ENCODE assay signal across 8 cellular contexts in genomic region chr2:173354073-173354600, GRCh38. TPM values are rescaled to one million over a fixed set of nuclear protein-coding genes. Genes with fewer than 3 reads are reported as not detected.
DNase-seq lines count a peak whose midpoint lies in the region; ATAC-seq and TF ChIP-seq lines count a peak whose summit lies in the region.

No MANE protein-coding gene starts in this region.

- peak overlapping the region; percentile 91 for H3K4me3 Mint-ChIP-seq in activated naive CD8-positive, alpha-beta T cell treated with anti-CD3 and anti-CD28 coated beads, Interleukin-2, amount 10 ng/mL, durations not matched to agents 7 days and 5 days

- intact Hi-C loops in transverse colon (cut with DNase I; ENCODE audit: low total_unique reads): no loop called here

- H3K4me1 ChIP-seq in transverse colon: peaks cover 0 to 33% (median 14%) of the 10 kb centered on the region in 4 donors

- peak; percentile 77 to 87 for DNase-seq in NCI-H526 (lab: John Stamatoyannopoulos, UW)
- no peak for DNase-seq in NCI-H526 treated with DMSO at 0.1 percent for 48 hours (lab: John Stamatoyannopoulos, UW)
- no peak for DNase-seq in activated naive CD8-positive, alpha-beta T cell treated with anti-CD3 and anti-CD28 coated beads, Interleukin-2, amount 10 ng/mL, durations not matched to agents 7 days and 5 days
- DNase-seq in left kidney (ENCODE audit: low read depth, low spot score): peak; percentile 84
- no peak for DNase-seq in transverse colon
- no peak for DNase-seq in NCI-H2107 treated with DMSO at 0.1 percent for 48 hours (lab: John Stamatoyannopoulos, UW; ENCODE audit: unreplicated experiment)

- ATAC-seq in GM21786 (IDR thresholded peaks at IDR 0.05; ENCODE audit: unreplicated experiment): peak; percentile 50
- ATAC-seq in activated naive CD8-positive, alpha-beta T cell treated with anti-CD3 and anti-CD28 coated beads, Interleukin-2, amount 10 ng/mL, durations not matched to agents 7 days and 5 days (ENCODE audit: low read depth): peak; percentile 70

- H3K27ac Mint-ChIP-seq in activated naive CD8-positive, alpha-beta T cell treated with anti-CD3 and anti-CD28 coated beads, Interleukin-2, amount 10 ng/mL, durations not matched to agents 7 days and 5 days: peak overlapping the region; percentile 98

- 2 to 6% methylated on average over 6 to 21 of the region's 21 CpGs for WGBS in transverse colon (ENCODE audit: low coverage in 1 of 2), 2 donors

- H3K36me3 ChIP-seq in KOPT-K1 (ENCODE audit: insufficient read depth, low read length): peaks cover 36% of the 10 kb centered on the region
- H3K36me3 ChIP-seq in transverse colon: no peaks in the 10 kb centered on the region

- in situ Hi-C loops in transverse colon (cut with MboI; ENCODE audit: low pct_ligation_motif_present in 1 of 4, low pct_unique_long_range_greater_than_20kb in 1 of 4, low sequenced_read_pairs in 3 of 4): loop anchor here in 1 of 4 donors (25.0 kb wide), 1 partner anchor 317 kb away; no protein-coding TSS in a partner anchor

- no peak for TF ChIP-seq EP300 in transverse colon (IDR thresholded peaks at IDR 0.05; ENCODE audit: low read depth)

- H3K27ac ChIP-seq in KOPT-K1 (ENCODE audit: low read depth, low read length, poor library complexity, severe bottlenecking): peak overlapping the region; percentile 96
- H3K27ac ChIP-seq in transverse colon: peak overlapping the region; percentile 56 to 85 (median 68)

- H3K36me3 Mint-ChIP-seq in activated naive CD8-positive, alpha-beta T cell treated with anti-CD3 and anti-CD28 coated beads, Interleukin-2, amount 10 ng/mL, durations not matched to agents 7 days and 5 days: peaks cover 15% of the 10 kb centered on the region

- H3K27me3 ChIP-seq in transverse colon: peaks cover 51% of the 10 kb centered on the region

- peaks cover 40% of the 10 kb centered on the region for H3K4me1 Mint-ChIP-seq in activated naive CD8-positive, alpha-beta T cell treated with anti-CD3 and anti-CD28 coated beads, Interleukin-2, amount 10 ng/mL, durations not matched to agents 7 days and 5 days

- H3K9me3 Mint-ChIP-seq in activated naive CD8-positive, alpha-beta T cell treated with anti-CD3 and anti-CD28 coated beads, Interleukin-2, amount 10 ng/mL, durations not matched to agents 7 days and 5 days: no peaks in the 10 kb centered on the region

- no peaks in the 10 kb centered on the region for H3K9me3 ChIP-seq in KOPT-K1 (ENCODE audit: insufficient read depth, low read length, poor library complexity, severe bottlenecking)
- no peaks in the 10 kb centered on the region for H3K9me3 ChIP-seq in transverse colon

- no peak for TF ChIP-seq POLR2A in transverse colon (IDR thresholded peaks at IDR 0.05)

- peak overlapping the region; percentile 5 to 74 (median 60) for H3K4me3 ChIP-seq in transverse colon

- POLR2A ChIA-PET in activated naive CD8-positive, alpha-beta T cell treated with anti-CD3 and anti-CD28 coated beads, Interleukin-2, amount 10 ng/mL, durations not matched to agents 7 days and 5 days (lab: Charles Lee): interaction anchor here (0.5 to 1.0 kb wide), 5 partner anchors 14 to 1041 kb away, joined by 3 read pairs; partner anchors contain the start of gene SCRN3

- peaks cover 32% of the 10 kb centered on the region for H3K27me3 Mint-ChIP-seq in activated naive CD8-positive, alpha-beta T cell treated with anti-CD3 and anti-CD28 coated beads, Interleukin-2, amount 10 ng/mL, durations not matched to agents 7 days and 5 days

- TF ChIP-seq CTCF in transverse colon (IDR thresholded peaks at IDR 0.05): no peak

RNA-seq across cellular contexts. Expression of gene CDCA7, which starts 0.5 kb away (rescaled TPM):
- total RNA-seq in activated naive CD8-positive, alpha-beta T cell treated with anti-CD3 and anti-CD28 coated beads, Interleukin-2, amount 10 ng/mL, durations not matched to agents 7 days and 5 days: 10 to 100 TPM; 77.8 to 81.5 TPM
- 10 to 100 TPM in 2 of 4 donors, 1 to 10 TPM in 2; 5.2 to 44.4 (median 11.8) TPM for total RNA-seq in transverse colon

Comparison
In these comparisons a context has a peak if more than half of its experiments do, and no peak if none do; other contexts are left out.
1. DNase-seq: peak in NCI-H526 (2 of 2) and left kidney (single experiment); none in NCI-H526 treated with DMSO at 0.1 percent for 48 hours (single experiment), activated naive CD8-positive, alpha-beta T cell treated with anti-CD3 and anti-CD28 coated beads, Interleukin-2, amount 10 ng/mL, durations not matched to agents 7 days and 5 days (single experiment), transverse colon (single experiment) and NCI-H2107 treated with DMSO at 0.1 percent for 48 hours (single experiment).